ENCODE assay signal across 9 cellular contexts in the genomic region with DNA sequence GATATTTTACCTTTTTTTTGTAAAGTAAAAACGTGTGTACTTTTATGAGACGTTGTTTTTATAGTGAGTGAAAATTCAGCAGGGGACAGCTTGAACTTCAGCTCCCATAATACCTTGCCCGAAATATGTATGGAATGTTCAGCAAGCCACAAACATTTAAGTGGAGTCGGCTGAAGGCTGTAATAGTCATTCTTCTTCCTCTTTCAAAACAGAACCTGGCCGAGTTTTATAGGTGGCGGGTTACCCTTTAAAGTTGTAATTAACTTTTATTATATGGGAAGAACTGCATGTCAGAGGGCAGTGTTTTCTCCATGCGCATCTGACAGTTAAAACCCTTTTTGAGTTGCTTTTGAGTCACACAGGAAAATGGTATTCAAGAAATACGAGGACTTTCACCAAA. TPM values are rescaled to one million over a fixed set of nuclear protein-coding genes. Genes with fewer than 3 reads are reported as not detected.
DNase-seq lines count a peak whose midpoint lies in the region; ATAC-seq and TF ChIP-seq lines count a peak whose summit lies in the region.
"Had no signal": no experiment of that assay in that cellular context is flagged by ENCODE, and none has a peak within 500 bp of the region (broad histone marks: within the 10 kb centered on the region; RNA-seq: fewer than 3 reads in every experiment).

No MANE protein-coding gene starts in this region.

- POLR2A ChIA-PET in HCT116 (lab: Charles Lee) (no interaction called here), PC-3 (lab: Charles Lee; ENCODE audit: unreplicated experiment) (no interaction called here)

- no peaks in the 10 kb centered on the region for H3K36me3 ChIP-seq in HCT116 (ENCODE audit: control insufficient read depth in 1 of 2, insufficient read depth in 2 of 2, low read length in 2 of 2)
- no peaks in the 10 kb centered on the region for H3K36me3 ChIP-seq in PC-3 (ENCODE audit: low read depth, low read length)
- H3K36me3 ChIP-seq in fibroblast of lung (ENCODE audit: control insufficient read depth, insufficient read depth, low read length), result no peaks in the 10 kb centered on the region

- peak overlapping the region; percentile 25; the same call in 1 of the 2 replicates for H3K9ac ChIP-seq in HCT116 (ENCODE audit: low read length)
- H3K9ac ChIP-seq in PC-3 (ENCODE audit: low read length), result no peak overlapping the region
- no peak overlapping the region for H3K9ac ChIP-seq in fibroblast of lung (ENCODE audit: insufficient read depth, low read length)

- peak; percentile 65 for DNase-seq in HCT116 (ENCODE audit: low read depth, low spot score)
- peak; percentile 92 for DNase-seq in PC-3
- DNase-seq in fibroblast of lung (ENCODE audit: low read depth in 2 of 2), result peak; percentile 56 to 85
- peak; percentile 37 for DNase-seq in skeletal muscle cell (ENCODE audit: low read depth)
- no peak for DNase-seq in NCI-H1436 (lab: John Stamatoyannopoulos, UW)
- no peak for DNase-seq in activated CD4-positive, CD25-positive, alpha-beta regulatory T cell treated with anti-CD3 and anti-CD28 coated beads, Interleukin-2, amount 50 U/mL, for 72 hours
- DNase-seq: stimulated activated CD8-positive, alpha-beta memory T cell treated with anti-CD3 and anti-CD28 coated beads, Interleukin-4, amount 100 ng/mL, for 48 hours; T-helper 1 cell had no signal

- no TSS peak for BruUV-seq in HCT116 (replicated peaks; lab: Mats Ljungman, UMichigan)
- BruUV-seq in PC-3 (replicated peaks; lab: Mats Ljungman, UMichigan), result no TSS peak

- H3K27ac ChIP-seq in HCT116 (ENCODE audit: low read depth, low read length) (no peak overlapping the region), PC-3 (ENCODE audit: low read length) (peak overlapping the region; percentile 29; the same call in 1 of the 2 replicates), fibroblast of lung (ENCODE audit: insufficient read depth, low read length) (no peak overlapping the region)

- CTCF ChIA-PET in HCT116 (lab: Charles Lee), result no interaction called here
- CTCF ChIA-PET in PC-3 (lab: Charles Lee), result interaction anchor here (0.5 to 1.1 kb wide), 2 partner anchors 30 to 60 kb away, joined by 3 to 4 read pairs; no protein-coding TSS in a partner anchor

- TF ChIP-seq RAD21 in HCT116 (IDR thresholded peaks at IDR 0.05; ENCODE audit: low read depth), result no peak

- no peaks in the 10 kb centered on the region for H4K20me1 ChIP-seq in HCT116 (ENCODE audit: insufficient read depth)
- H4K20me1 ChIP-seq in PC-3 (ENCODE audit: low read length), result peaks cover 7% of the 10 kb centered on the region; the same call in 1 of the 2 replicates
- no peaks in the 10 kb centered on the region for H4K20me1 ChIP-seq in fibroblast of lung (ENCODE audit: control insufficient read depth, extremely low read depth, insufficient read depth, low read length)

- no peak overlapping the region for H2AFZ ChIP-seq in HCT116 (ENCODE audit: low read depth, low read length, poor library complexity, severe bottlenecking)
- no peak overlapping the region for H2AFZ ChIP-seq in PC-3 (ENCODE audit: low read length)
- no peak overlapping the region for H2AFZ ChIP-seq in fibroblast of lung (ENCODE audit: low read length)

- no peaks in the 10 kb centered on the region for H3K9me3 ChIP-seq in HCT116 (ENCODE audit: control insufficient read depth in 1 of 2, insufficient read depth in 1 of 2, low read depth in 1 of 2, low read length in 2 of 2)
- H3K9me3 ChIP-seq in PC-3 (ENCODE audit: low read length), result no peaks in the 10 kb centered on the region
- H3K9me3 ChIP-seq in fibroblast of lung (ENCODE audit: control insufficient read depth, insufficient read depth, low read depth, low read length), result no peaks in the 10 kb centered on the region

- H3K9me2 ChIP-seq in HCT116 (ENCODE audit: insufficient read depth) (no peaks in the 10 kb centered on the region), PC-3 (replicated peaks; ENCODE audit: low read length) (no peaks in the 10 kb centered on the region)

- RAD21 ChIA-PET in HCT116 (lab: Charles Lee; ENCODE audit: low non-redundant PET in 1 of 2, low total read pairs in 2 of 2, uncharacterized antibody in 2 of 2, unreplicated experiment in 2 of 2), result no interaction called here

- peaks cover 12% of the 10 kb centered on the region; the same call in 1 of the 2 replicates for H3K79me2 ChIP-seq in HCT116 (ENCODE audit: insufficient read depth, low read length)
- H3K79me2 ChIP-seq in PC-3 (ENCODE audit: low read length), result peaks cover 72% of the 10 kb centered on the region
- H3K79me2 ChIP-seq in fibroblast of lung (ENCODE audit: control insufficient read depth, insufficient read depth, low read length), result peaks cover 27% of the 10 kb centered on the region

- no peak for TF ChIP-seq POLR2A in HCT116 (IDR thresholded peaks at IDR 0.05; ENCODE audit: borderline replicate concordance, extremely low read depth, insufficient read depth, insufficient read length)

- no peaks in the 10 kb centered on the region for H3F3A ChIP-seq in PC-3 (ENCODE audit: low read length, unreplicated experiment)

- H3K4me2 ChIP-seq in HCT116 (ENCODE audit: low read length) (peak overlapping the region; percentile 84), PC-3 (ENCODE audit: low read length) (peak overlapping the region; percentile 80), fibroblast of lung (ENCODE audit: extremely low read depth, insufficient read depth, low read length) (peak overlapping the region; percentile 35)

- H3K4me3 ChIP-seq in HCT116 (replicated peaks in 1 of 2; ENCODE audit: low read depth in 1 of 2, low read length in 2 of 2) (peak overlapping the region in 1 of 2 experiments; percentile 62; a peak in 1 of 4 replicates), PC-3 (ENCODE audit: low read length) (peak overlapping the region; percentile 78), fibroblast of lung (replicated peaks in 1 of 4; ENCODE audit: control extremely low read depth in 1 of 4, insufficient read depth in 1 of 4, low read depth in 3 of 4, low read length in 4 of 4) (peak overlapping the region in 2 of 4 experiments; percentile 42 to 66), skeletal muscle cell (ENCODE audit: low read depth, low read length) (no peak overlapping the region)

- no peaks in the 10 kb centered on the region for H3K27me3 ChIP-seq in HCT116 (ENCODE audit: insufficient read depth, low read length)
- no peaks in the 10 kb centered on the region for H3K27me3 ChIP-seq in PC-3 (ENCODE audit: low read length)
- no peaks in the 10 kb centered on the region for H3K27me3 ChIP-seq in fibroblast of lung (ENCODE audit: control insufficient read depth, insufficient read depth, low read length)

- H3K4me1 ChIP-seq in HCT116 (ENCODE audit: control insufficient read depth in 1 of 2, insufficient read depth in 2 of 2, low read length in 2 of 2) (peaks cover 6 to 47% of the 10 kb centered on the region in 2 experiments), PC-3 (ENCODE audit: insufficient read depth, low read length) (peaks cover 25% of the 10 kb centered on the region), fibroblast of lung (ENCODE audit: control insufficient read depth, extremely low read depth, insufficient read depth, low read length) (peaks cover 3% of the 10 kb centered on the region)

- intact Hi-C loops in HCT116 (cut with micrococcal nuclease) (loop anchor here (10.0 kb wide), 1 partner anchor 113 kb away; no protein-coding TSS in a partner anchor), PC-3 (cut with micrococcal nuclease) (loop anchor here (1.0 to 5.0 kb wide), 3 partner anchors 10 to 99 kb away; no protein-coding TSS in a partner anchor)

- ATAC-seq in HCT116 (peak; percentile 48), PC-3 (peak; percentile 39), HG02885 (IDR thresholded peaks at IDR 0.05; ENCODE audit: poor library complexity, unreplicated experiment) (no peak)

- TF ChIP-seq CTCF in HCT116 (IDR thresholded peaks at IDR 0.05 in 2 of 3, conservative IDR thresholded peaks at IDR 0.05 in 1 of 3; ENCODE audit: borderline replicate concordance in 1 of 3, insufficient read depth in 1 of 3, low read depth in 2 of 3, low read length in 2 of 3) (peak in 1 of 3 experiments; percentile 14; a peak in 1 of 6 replicates), PC-3 (conservative IDR thresholded peaks at IDR 0.05; ENCODE audit: low read depth, low read length) (peak; percentile 25; the same call in 1 of the 2 replicates), fibroblast of lung (conservative IDR thresholded peaks at IDR 0.05 in 1 of 2, IDR thresholded peaks at IDR 0.05 in 1 of 2; ENCODE audit: low read depth in 1 of 2, low read length in 2 of 2) (no peak)

TF ChIP-seq in HCT116, 20 proteins besides CTCF, POLR2A, EP300 and RAD21 (continues in another document):
- TF ChIP-seq YY1 (IDR thresholded peaks at IDR 0.05; ENCODE audit: extremely low read depth, insufficient replicate concordance, low read depth, low read length) (no peak), FOSL1 (IDR thresholded peaks at IDR 0.05; ENCODE audit: low read depth) (peak; percentile 38; the same call in 1 of the 2 replicates), ZFX (IDR thresholded peaks at IDR 0.05) (no peak), SP1 (IDR thresholded peaks at IDR 0.05; ENCODE audit: low read depth) (peak; percentile 43), JUND (IDR thresholded peaks at IDR 0.05) (peak; percentile 37; the same call in 1 of the 2 replicates), SIN3A (IDR thresholded peaks at IDR 0.05; ENCODE audit: low read depth) (no peak), POLR2AphosphoS5 (IDR thresholded peaks at IDR 0.05; ENCODE audit: low read depth, low read length) (peak; percentile 21; the same call in 1 of the 2 replicates)
- TF ChIP-seq, protein P1, sequence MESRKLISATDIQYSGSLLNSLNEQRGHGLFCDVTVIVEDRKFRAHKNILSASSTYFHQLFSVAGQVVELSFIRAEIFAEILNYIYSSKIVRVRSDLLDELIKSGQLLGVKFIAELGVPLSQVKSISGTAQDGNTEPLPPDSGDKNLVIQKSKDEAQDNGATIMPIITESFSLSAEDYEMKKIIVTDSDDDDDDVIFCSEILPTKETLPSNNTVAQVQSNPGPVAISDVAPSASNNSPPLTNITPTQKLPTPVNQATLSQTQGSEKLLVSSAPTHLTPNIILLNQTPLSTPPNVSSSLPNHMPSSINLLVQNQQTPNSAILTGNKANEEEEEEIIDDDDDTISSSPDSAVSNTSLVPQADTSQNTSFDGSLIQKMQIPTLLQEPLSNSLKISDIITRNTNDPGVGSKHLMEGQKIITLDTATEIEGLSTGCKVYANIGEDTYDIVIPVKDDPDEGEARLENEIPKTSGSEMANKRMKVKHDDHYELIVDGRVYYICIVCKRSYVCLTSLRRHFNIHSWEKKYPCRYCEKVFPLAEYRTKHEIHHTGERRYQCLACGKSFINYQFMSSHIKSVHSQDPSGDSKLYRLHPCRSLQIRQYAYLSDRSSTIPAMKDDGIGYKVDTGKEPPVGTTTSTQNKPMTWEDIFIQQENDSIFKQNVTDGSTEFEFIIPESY (IDR thresholded peaks at IDR 0.05; ENCODE audit: extremely low read depth, insufficient replicate concordance, low read length), result no peak

RNA-seq across cellular contexts. Expression of gene CLDN34, which starts 50.7 kb away (rescaled TPM):
- not detected for total RNA-seq in HCT116 (2021; ENCODE audit: unreplicated experiment)
- not detected in 2 replicates for polyA plus RNA-seq in HCT116 (2012)
- total RNA-seq in PC-3 (2014; rRNA removed), result 0.66 TPM in 1 of 2 replicates, not detected in the other
- not detected in 2 replicates for total RNA-seq in fibroblast of lung
- polyA plus RNA-seq in fibroblast of lung, result not detected in 2 replicates
- polyA plus RNA-seq in fibroblast of lung (2012), result 0.14 TPM in 1 of 2 replicates, not detected in the other
- polyA minus RNA-seq in fibroblast of lung (ENCODE audit: low replicate concordance), result not detected in 2 replicates

Comparison
In these comparisons a context has a peak if more than half of its experiments do, and no peak if none do; other contexts are left out.
1. DNase-seq: peak in HCT116 (single experiment), PC-3 (single experiment), fibroblast of lung (2 of 2) and skeletal muscle cell (single experiment); none in NCI-H1436 (single experiment) and activated CD4-positive, CD25-positive, alpha-beta regulatory T cell treated with anti-CD3 and anti-CD28 coated beads, Interleukin-2, amount 50 U/mL, for 72 hours (single experiment).
2. Peak in every context shown above with its lines, with median percentiles within 50 percentile points of each other: H3K4me2 ChIP-seq.